ENCODE assay signal across 16 cellular contexts in genomic region chr9:13705356-13705755, GRCh38.
DNase-seq lines count a peak whose midpoint lies in the region; ATAC-seq, FAIRE-seq and TF ChIP-seq lines count a peak whose summit lies in the region.
"Had no signal": no experiment of that assay in that cellular context is flagged by ENCODE, and none has a peak within 500 bp of the region (broad histone marks: within the 10 kb centered on the region; RNA-seq: fewer than 3 reads in every experiment).

No MANE protein-coding gene starts in this region.

- no peak overlapping the region for H3K4me3 Mint-ChIP-seq in GM23338
- no peak overlapping the region for H3K4me3 Mint-ChIP-seq in CD4-positive, alpha-beta T cell
- H3K4me3 Mint-ChIP-seq: activated CD4-positive, alpha-beta memory T cell treated with anti-CD3 and anti-CD28 coated beads, Interleukin-2, amount 10 ng/mL, durations not matched to agents 7 days and 5 days; natural killer cell treated with Interleukin-12 subunit alpha and Interleukin-12 subunit beta and Interleukin-15 and Interleukin-18, amount 100 ng/mL, for 72 hours; stimulated activated naive CD8-positive, alpha-beta T cell treated with anti-CD3 and anti-CD28 coated beads, Interleukin-15, Interleukin-2, amounts not matched to agents 100 ng/mL and 50 ng/mL, for 24 hours had no signal

- TF ChIP-seq EP300 in K562 (IDR thresholded peaks at IDR 0.05; ENCODE audit: low read length), result no peak

- no peak overlapping the region for H3K14ac ChIP-seq in neuronal stem cell (ENCODE audit: low read length)

- H3K4me3 ChIP-seq in GM23338, result no peak overlapping the region
- H3K4me3 ChIP-seq in K562, result no peak overlapping the region
- H3K4me3 ChIP-seq in heart left ventricle, result no peak overlapping the region
- H3K4me3 ChIP-seq in neuronal stem cell (ENCODE audit: low read length in 2 of 2), result no peak overlapping the region
- H3K4me3 ChIP-seq: skin epidermis had no signal

- no peak overlapping the region for H3K9ac ChIP-seq in K562 (ENCODE audit: insufficient read depth in 1 of 2, low read depth in 2 of 2, low read length in 2 of 2)
- H3K9ac ChIP-seq in neuronal stem cell (ENCODE audit: low read depth, low read length, poor library complexity), result no peak overlapping the region

- 0% methylated on average over 3 of the region's 3 CpGs for WGBS in K562 (ENCODE audit: insufficient coverage, low coverage, missing lambda C conversion rate)
- 45 to 70% (median 58%) methylated on average over 3 of the region's 3 CpGs for WGBS in heart left ventricle, 4 donors
- no CpG with 5 or more reads among the region's 3 CpGs for WGBS in neuronal stem cell (ENCODE audit: extremely low coverage in 2 of 2, insufficient read length in 2 of 2, insufficient replicate concordance in 1 of 2), 2 donors

- TF ChIP-seq RAD21 in K562 (CRISPR knock-in tag; conservative IDR thresholded peaks at IDR 0.05 in 1 of 2, IDR thresholded peaks at IDR 0.05 in 1 of 2), result no peak

- H3K4me2 ChIP-seq in GM23338 (no peak overlapping the region), K562 (ENCODE audit: insufficient read depth, low read length) (no peak overlapping the region), neuronal stem cell (ENCODE audit: insufficient read depth, low read length, poor library complexity, severe bottlenecking) (no peak overlapping the region)

- intact Hi-C loops in K562 (cut with micrococcal nuclease), result no loop called here
- intact Hi-C loops in heart left ventricle (cut with DNase I), result no loop called here
- intact Hi-C loops in CD4-positive, alpha-beta T cell (cut with DNase I, micrococcal nuclease), result no loop called here

- H2AFZ ChIP-seq in GM23338 (peak overlapping the region; percentile 16; the same call in 1 of the 2 replicates), K562 (ENCODE audit: low read depth, low read length) (no peak overlapping the region), neuronal stem cell (ENCODE audit: low read length) (peak overlapping the region; percentile 55)

- H3K79me2 ChIP-seq in GM23338 (replicated peaks; ENCODE audit: insufficient read depth), result no peaks in the 10 kb centered on the region
- no peaks in the 10 kb centered on the region for H3K79me2 ChIP-seq in K562 (ENCODE audit: control insufficient read depth, insufficient read depth, low read length)

- in situ Hi-C loops in K562 (cut with MboI), result no loop called here

- TF ChIP-seq CTCF in GM23338 (conservative IDR thresholded peaks at IDR 0.05; ENCODE audit: low read depth in 2 of 2), result no peak
- no peak for TF ChIP-seq CTCF in K562 (IDR thresholded peaks at IDR 0.05 in 2 of 3, conservative IDR thresholded peaks at IDR 0.05 in 1 of 3; ENCODE audit: insufficient read depth in 2 of 3, low read depth in 1 of 3, low read length in 3 of 3)
- TF ChIP-seq CTCF in heart left ventricle (IDR thresholded peaks at IDR 0.05), result no peak
- TF ChIP-seq CTCF in CD4-positive, alpha-beta T cell (IDR thresholded peaks at IDR 0.05), result no peak
- no peak for TF ChIP-seq CTCF in GM10266 (IDR thresholded peaks at IDR 0.05; ENCODE audit: control insufficient read depth, insufficient read depth, low read depth, missing control alignments)

- no peak for TF ChIP-seq POLR2A in K562 (conservative IDR thresholded peaks at IDR 0.05)
- no peak for TF ChIP-seq POLR2A in heart left ventricle (IDR thresholded peaks at IDR 0.05)

- ATAC-seq in GM23338 (no peak), K562 (no peak), heart left ventricle (peak in 3 of 4 donors; percentile 52 to 76 (median 62)), GM21381 (IDR thresholded peaks at IDR 0.05; ENCODE audit: unreplicated experiment) (no peak)
- no peak for ATAC-seq in CD4-positive, alpha-beta T cell (ENCODE audit: poor library complexity)
- ATAC-seq: left colon; natural killer cell treated with Interleukin-12 subunit alpha and Interleukin-12 subunit beta and Interleukin-15 and Interleukin-18, amount 100 ng/mL, for 72 hours had no signal

- H3F3A ChIP-seq in GM23338 (replicated peaks; ENCODE audit: low read depth), result no peaks in the 10 kb centered on the region

- H3K27me3 Mint-ChIP-seq in GM23338 (ENCODE audit: insufficient read depth, low read depth, poor library complexity), result peaks cover 4% of the 10 kb centered on the region
- no peaks in the 10 kb centered on the region for H3K27me3 Mint-ChIP-seq in CD4-positive, alpha-beta T cell
- H3K27me3 Mint-ChIP-seq: activated CD4-positive, alpha-beta memory T cell treated with anti-CD3 and anti-CD28 coated beads, Interleukin-2, amount 10 ng/mL, durations not matched to agents 7 days and 5 days; natural killer cell treated with Interleukin-12 subunit alpha and Interleukin-12 subunit beta and Interleukin-15 and Interleukin-18, amount 100 ng/mL, for 72 hours; stimulated activated naive CD8-positive, alpha-beta T cell treated with anti-CD3 and anti-CD28 coated beads, Interleukin-15, Interleukin-2, amounts not matched to agents 100 ng/mL and 50 ng/mL, for 24 hours had no signal

- H2AK5ac ChIP-seq in neuronal stem cell (ENCODE audit: low read depth, low read length), result no peak overlapping the region

- no peak for FAIRE-seq in K562 (lab: Jason Lieb, UNC)

- H3K9me3 ChIP-seq in K562 (replicated peaks; ENCODE audit: control insufficient read depth, insufficient read depth, low read depth, low read length) (no peaks in the 10 kb centered on the region), heart left ventricle (peaks cover 0 to 14% (median 0%) of the 10 kb centered on the region in 12 donors), neuronal stem cell (replicated peaks in 1 of 2; ENCODE audit: control insufficient read depth in 2 of 2, insufficient read depth in 1 of 2, low read depth in 1 of 2, low read length in 2 of 2) (peaks cover 0 to 8% of the 10 kb centered on the region in 2 donors)
- H3K9me3 ChIP-seq in CD4-positive, alpha-beta T cell (ENCODE audit: control insufficient read depth, low read length), result no peaks in the 10 kb centered on the region

- H3K4me1 Mint-ChIP-seq in GM23338, result peaks cover 4% of the 10 kb centered on the region; the same call in 2 of the 3 replicates
- no peaks in the 10 kb centered on the region for H3K4me1 Mint-ChIP-seq in CD4-positive, alpha-beta T cell (ENCODE audit: low read depth)
- H3K4me1 Mint-ChIP-seq: activated CD4-positive, alpha-beta memory T cell treated with anti-CD3 and anti-CD28 coated beads, Interleukin-2, amount 10 ng/mL, durations not matched to agents 7 days and 5 days had no signal

- no peak overlapping the region for H2BK5ac ChIP-seq in neuronal stem cell (ENCODE audit: low read length)

- H3K36me3 Mint-ChIP-seq in GM23338 (ENCODE audit: low read depth), result 0 out of 3 replicates have a peak, but pooled peaks cover 4% of the 10 kb centered on the region
- H3K36me3 Mint-ChIP-seq in CD4-positive, alpha-beta T cell (ENCODE audit: low read depth), result no peaks in the 10 kb centered on the region
- H3K36me3 Mint-ChIP-seq: natural killer cell treated with Interleukin-12 subunit alpha and Interleukin-12 subunit beta and Interleukin-15 and Interleukin-18, amount 100 ng/mL, for 72 hours had no signal

- H3K36me3 ChIP-seq in GM23338 (ENCODE audit: insufficient read depth) (no peaks in the 10 kb centered on the region), K562 (ENCODE audit: control insufficient read depth, insufficient read depth, low read length) (no peaks in the 10 kb centered on the region), heart left ventricle (no peaks in the 10 kb centered on the region), neuronal stem cell (replicated peaks in 1 of 2; ENCODE audit: control insufficient read depth in 2 of 2, insufficient read depth in 2 of 2, low read length in 2 of 2) (no peaks in the 10 kb centered on the region)

- H3K4me1 ChIP-seq in GM23338 (ENCODE audit: insufficient read depth), result 0 out of 2 replicates have a peak, but pooled peaks cover 2% of the 10 kb centered on the region
- no peaks in the 10 kb centered on the region for H3K4me1 ChIP-seq in K562 (replicated peaks in 1 of 2; ENCODE audit: control insufficient read depth in 2 of 2, insufficient read depth in 2 of 2, low read length in 2 of 2)
- peaks cover 0 to 21% (median 8%) of the 10 kb centered on the region in 12 donors for H3K4me1 ChIP-seq in heart left ventricle
- H3K4me1 ChIP-seq in neuronal stem cell (ENCODE audit: control insufficient read depth in 2 of 2, insufficient read depth in 1 of 2, low read depth in 1 of 2, low read length in 2 of 2), result peaks cover 0 to 3% of the 10 kb centered on the region in 2 donors

- H3K9me2 ChIP-seq in GM23338 (ENCODE audit: insufficient read depth), result no peaks in the 10 kb centered on the region

- no peak overlapping the region for H4K91ac ChIP-seq in neuronal stem cell (ENCODE audit: low read depth, low read length, poor library complexity)

- H2BK15ac ChIP-seq in neuronal stem cell (ENCODE audit: low read length), result no peak overlapping the region

- no TSS peak for BruUV-seq in K562 (replicated peaks; lab: Mats Ljungman, UMichigan)

- POLR2A ChIA-PET in K562 (lab: Yijun Ruan, JAX), result no interaction called here
- POLR2A ChIA-PET in CD4-positive, alpha-beta T cell (lab: Charles Lee), result no interaction called here

- DNase-seq in GM23338 (ENCODE audit: low spot score) (no peak), K562 (ENCODE audit: extremely low read depth in 1 of 4, low spot score in 3 of 4) (no peak), heart left ventricle (no peak), neuronal stem cell (ENCODE audit: low spot score) (no peak), GM10266 (ENCODE audit: extremely low spot score) (no peak)
- no peak for DNase-seq in CD4-positive, alpha-beta T cell
- no peak for DNase-seq in activated T-cell treated with anti-CD3 and anti-CD28 coated beads, Interleukin-2, amount 50 U/mL, for 1 hour
- DNase-seq: activated CD4-positive, alpha-beta memory T cell treated with anti-CD3 and anti-CD28 coated beads, Interleukin-2, amount 10 ng/mL, durations not matched to agents 7 days and 5 days; activated effector memory CD4-positive, alpha-beta T cell treated with anti-CD3 and anti-CD28 coated beads, Interleukin-2, amount 50 U/mL, for 16 hours; Calu3; caudate nucleus had no signal

- no peak overlapping the region for H3K4ac ChIP-seq in neuronal stem cell (ENCODE audit: low read length)

- no peak overlapping the region for H3K18ac ChIP-seq in neuronal stem cell (ENCODE audit: low read length)

- H3K79me1 ChIP-seq in neuronal stem cell (ENCODE audit: low read depth, low read length), result no peaks in the 10 kb centered on the region

- H3K23ac ChIP-seq in neuronal stem cell (ENCODE audit: low read depth, low read length, poor library complexity), result no peak overlapping the region

- CTCF ChIA-PET in K562 (lab: Yijun Ruan, JAX; ENCODE audit: low intra/inter-chr PET ratio), result no interaction called here
- CTCF ChIA-PET in CD4-positive, alpha-beta T cell (lab: Charles Lee), result no interaction called here

- no peaks in the 10 kb centered on the region for H4K20me1 ChIP-seq in GM23338 (replicated peaks; ENCODE audit: insufficient read depth)
- H4K20me1 ChIP-seq in K562 (replicated peaks; ENCODE audit: control insufficient read depth, insufficient read depth, low read length), result no peaks in the 10 kb centered on the region

- H3K27ac Mint-ChIP-seq in GM23338, result no peak overlapping the region
- H3K27ac Mint-ChIP-seq in CD4-positive, alpha-beta T cell, result no peak overlapping the region
- H3K27ac Mint-ChIP-seq: activated CD4-positive, alpha-beta memory T cell treated with anti-CD3 and anti-CD28 coated beads, Interleukin-2, amount 10 ng/mL, durations not matched to agents 7 days and 5 days; natural killer cell treated with Interleukin-12 subunit alpha and Interleukin-12 subunit beta and Interleukin-15 and Interleukin-18, amount 100 ng/mL, for 72 hours; stimulated activated naive CD8-positive, alpha-beta T cell treated with anti-CD3 and anti-CD28 coated beads, Interleukin-15, Interleukin-2, amounts not matched to agents 100 ng/mL and 50 ng/mL, for 24 hours had no signal

- no peak overlapping the region for H2BK12ac ChIP-seq in neuronal stem cell (ENCODE audit: low read length)

- H3K27ac ChIP-seq in GM23338 (ENCODE audit: low read depth) (no peak overlapping the region), K562 (ENCODE audit: extremely low read depth, low read depth, low read length) (no peak overlapping the region), heart left ventricle (peak overlapping the region; percentile 26 to 68 (median 50)), neuronal stem cell (replicated peaks; ENCODE audit: low read length) (no peak overlapping the region)
- H3K27ac ChIP-seq in CD4-positive, alpha-beta T cell (ENCODE audit: low read depth, low read length), result no peak overlapping the region

- peaks cover 5% of the 10 kb centered on the region; the same call in 1 of the 3 replicates for H3K9me3 Mint-ChIP-seq in GM23338
- H3K9me3 Mint-ChIP-seq in CD4-positive, alpha-beta T cell, result peaks cover 6% of the 10 kb centered on the region

- no peaks in the 10 kb centered on the region for H3K27me3 ChIP-seq in GM23338 (ENCODE audit: insufficient read depth)
- no peaks in the 10 kb centered on the region for H3K27me3 ChIP-seq in K562 (ENCODE audit: control insufficient read depth in 2 of 2, insufficient read depth in 2 of 2, low read length in 2 of 2)
- H3K27me3 ChIP-seq in heart left ventricle, result no peaks in the 10 kb centered on the region
- H3K27me3 ChIP-seq in neuronal stem cell (ENCODE audit: control insufficient read depth in 3 of 3, insufficient read depth in 3 of 3, low read depth in 1 of 3, low read length in 3 of 3), result no peaks in the 10 kb centered on the region
- no peaks in the 10 kb centered on the region for H3K27me3 ChIP-seq in CD4-positive, alpha-beta T cell (ENCODE audit: control insufficient read depth, insufficient read depth, low read length)

- peak overlapping the region; percentile 67 for H4K8ac ChIP-seq in neuronal stem cell (ENCODE audit: low read depth, low read length)

- H2BK120ac ChIP-seq in neuronal stem cell (ENCODE audit: low read depth, low read length), result no peak overlapping the region

- no peaks in the 10 kb centered on the region for H3K9me1 ChIP-seq in K562 (ENCODE audit: control insufficient read depth, insufficient read depth, low read length)

Comparison
In these comparisons a context has a peak if more than half of its experiments do, and no peak if none do; other contexts are left out.
1. ATAC-seq: peak in heart left ventricle (3 of 4); none in GM23338 (single experiment), K562 (single experiment), CD4-positive, alpha-beta T cell (single experiment) and GM21381 (single experiment).
2. H3K27ac ChIP-seq: peak in heart left ventricle (12 of 12); none in GM23338 (single experiment), K562 (single experiment), neuronal stem cell (single experiment) and CD4-positive, alpha-beta T cell (single experiment).